ENCODE assay signal across 10 cellular contexts in genomic region chr1:116568925-116569490, GRCh38. TPM values are rescaled to one million over a fixed set of nuclear protein-coding genes. Genes with fewer than 3 reads are reported as not detected.
DNase-seq lines count a peak whose midpoint lies in the region; ATAC-seq and TF ChIP-seq lines count a peak whose summit lies in the region.
"Had no signal": no experiment of that assay in that cellular context is flagged by ENCODE, and none has a peak within 500 bp of the region (broad histone marks: within the 10 kb centered on the region; RNA-seq: fewer than 3 reads in every experiment).

No MANE protein-coding gene starts in this region.

- CTCF ChIA-PET in WTC11 (lab: Charles Lee): interaction anchor here (0.6 to 1.6 kb wide), 4 partner anchors 15 to 491 kb away, joined by 3 to 5 read pairs (median 3); partner anchors contain the start of genes IGSF3 and TTF2
- CTCF ChIA-PET in GM10248 (lab: Yijun Ruan, JAX): interaction anchor here (0.8 to 2.2 kb wide), 11 partner anchors 9 to 491 kb away, joined by 3 to 8 read pairs (median 3); partner anchors contain the start of gene TTF2

- no peak for DNase-seq in GM12865 (ENCODE audit: low read depth)
- no peak for DNase-seq in WTC11 (ENCODE audit: low spot score)
- no peak for DNase-seq in lower lobe of right lung
- no peak for DNase-seq in GM10248 (ENCODE audit: extremely low spot score)
- no peak for DNase-seq in NCI-H2107 treated with DMSO at 0.1 percent for 48 hours (lab: John Stamatoyannopoulos, UW; ENCODE audit: unreplicated experiment)
- no peak for DNase-seq in effector CD8-positive, alpha-beta T cell (lab: John Stamatoyannopoulos, UW)
- DNase-seq: DMS53, NCI-H1092 had no signal

- POLR2A ChIA-PET in WTC11 (lab: Charles Lee): interaction anchor here (0.6 kb wide), 1 partner anchor 491 kb away, joined by 3 read pairs; no protein-coding TSS in a partner anchor
- POLR2A ChIA-PET in GM10248 (lab: Yijun Ruan, JAX): interaction anchor here (0.6 to 2.8 kb wide), 8 partner anchors 11 to 491 kb away, joined by 3 to 18 read pairs (median 3); partner anchors contain the start of gene TTF2

- no peak overlapping the region for H3K27ac Mint-ChIP-seq in WTC11

- H3K4me2 ChIP-seq in BLaER1 treated with 17β-estradiol and CSF1 and Interleukin-3, amounts not matched to agents 10 nM and 100 nM: peak overlapping the region; percentile 84 to 98 (median 95)

- peak overlapping the region; percentile 95 to 100 (median 98) for H3K9ac ChIP-seq in BLaER1 treated with 17β-estradiol and CSF1 and Interleukin-3, amounts not matched to agents 10 nM and 100 nM

- peaks cover 19% of the 10 kb centered on the region for H3K27me3 Mint-ChIP-seq in WTC11 (ENCODE audit: low read depth)

- no peak for ATAC-seq in WTC11
- no peak for ATAC-seq in lower lobe of right lung
- ATAC-seq in GM18498 (IDR thresholded peaks at IDR 0.05; ENCODE audit: unreplicated experiment): no peak

- TF ChIP-seq CTCF in GM12865 (IDR thresholded peaks at IDR 0.05; ENCODE audit: insufficient read depth, low read depth, low read length, missing control alignments) (no peak), WTC11 (IDR thresholded peaks at IDR 0.05) (no peak), lower lobe of right lung (IDR thresholded peaks at IDR 0.05) (no peak), GM10248 (IDR thresholded peaks at IDR 0.05; ENCODE audit: control extremely low read depth, extremely low read depth, low read depth, missing control alignments) (no peak)

- H3K4me3 ChIP-seq in BLaER1 treated with 17β-estradiol and CSF1 and Interleukin-3, amounts not matched to agents 10 nM and 100 nM: peak overlapping the region; percentile 66 to 94 (median 84)
- H3K4me3 ChIP-seq in GM12865 (ENCODE audit: low read depth, low read length) (peak overlapping the region; percentile 93), lower lobe of right lung (peak overlapping the region; percentile 80)

- peaks cover 48% of the 10 kb centered on the region for H3K4me1 Mint-ChIP-seq in WTC11

- peak overlapping the region in 10 of 11 experiments; percentile 95 to 99 (median 98); a peak in 20 of 22 replicates for H3K27ac ChIP-seq in BLaER1 treated with 17β-estradiol and CSF1 and Interleukin-3, amounts not matched to agents 10 nM and 100 nM
- no peak overlapping the region for H3K27ac ChIP-seq in lower lobe of right lung

- no peaks in the 10 kb centered on the region for H3K27me3 ChIP-seq in BLaER1 treated with 17β-estradiol and CSF1 and Interleukin-3, amounts not matched to agents 10 nM and 100 nM
- no peaks in the 10 kb centered on the region for H3K27me3 ChIP-seq in lower lobe of right lung (ENCODE audit: low read depth)

- H3K4me1 ChIP-seq in BLaER1 treated with 17β-estradiol and CSF1 and Interleukin-3, amounts not matched to agents 10 nM and 100 nM: peaks cover 35 to 80% (median 54%) of the 10 kb centered on the region in 10 experiments
- H3K4me1 ChIP-seq in lower lobe of right lung: peaks cover 45% of the 10 kb centered on the region

- H3K36me3 Mint-ChIP-seq in WTC11: peaks cover 7% of the 10 kb centered on the region

- peak overlapping the region; percentile 20; the same call in 1 of the 2 replicates for H3K4me3 Mint-ChIP-seq in WTC11

- H3K9me3 Mint-ChIP-seq in WTC11: peaks cover 9% of the 10 kb centered on the region

- peaks cover 4 to 55% (median 48%) of the 10 kb centered on the region in 11 experiments; a peak in 21 of 22 replicates for H3K36me3 ChIP-seq in BLaER1 treated with 17β-estradiol and CSF1 and Interleukin-3, amounts not matched to agents 10 nM and 100 nM
- H3K36me3 ChIP-seq in lower lobe of right lung: no peaks in the 10 kb centered on the region

- peaks cover 11 to 58% (median 33%) of the 10 kb centered on the region in 11 experiments; a peak in 17 of 22 replicates for H4K20me1 ChIP-seq in BLaER1 treated with 17β-estradiol and CSF1 and Interleukin-3, amounts not matched to agents 10 nM and 100 nM

- intact Hi-C loops in lower lobe of right lung (cut with DNase I): no loop called here

- peaks cover 10 to 33% (median 25%) of the 10 kb centered on the region in 11 experiments for H3K9me3 ChIP-seq in BLaER1 treated with 17β-estradiol and CSF1 and Interleukin-3, amounts not matched to agents 10 nM and 100 nM (replicated peaks in 1 of 11)
- no peaks in the 10 kb centered on the region for H3K9me3 ChIP-seq in lower lobe of right lung

TF ChIP-seq in WTC11, 78 proteins besides CTCF, POLR2A, EP300 and RAD21 (continues in another document):
- TF ChIP-seq NR3C1 (CRISPR knock-in tag; conservative IDR thresholded peaks at IDR 0.05; ENCODE audit: low read depth): no peak
- no peak for TF ChIP-seq ZNF425 (CRISPR knock-in tag; conservative IDR thresholded peaks at IDR 0.05)
- TF ChIP-seq ZNF121 (CRISPR knock-in tag; IDR thresholded peaks at IDR 0.05): no peak
- no peak for TF ChIP-seq ZBTB43 (CRISPR knock-in tag; IDR thresholded peaks at IDR 0.05)
- TF ChIP-seq ZNF532 (CRISPR knock-in tag; IDR thresholded peaks at IDR 0.05; ENCODE audit: borderline replicate concordance): no peak
- TF ChIP-seq IRF2 (CRISPR knock-in tag; IDR thresholded peaks at IDR 0.05; ENCODE audit: borderline replicate concordance, low read depth): no peak
- TF ChIP-seq SOX15 (CRISPR knock-in tag; IDR thresholded peaks at IDR 0.05): no peak
- TF ChIP-seq JAZF1 (CRISPR knock-in tag; IDR thresholded peaks at IDR 0.05): no peak
- no peak for TF ChIP-seq RORB (CRISPR knock-in tag; IDR thresholded peaks at IDR 0.05)

RNA-seq across cellular contexts. Expression of gene CD58, which starts 1.8 kb away (rescaled TPM):
- total RNA-seq in WTC11 (2021): 3.6 to 5.3 TPM (median 4.1 TPM) in 3 replicates
- total RNA-seq in lower lobe of right lung: 39.5 TPM
